ENCODE assay signal across 23 cellular contexts in genomic region chr7:112065758-112066157, GRCh38.
"Had no signal": no experiment of that assay in that cellular context is flagged by ENCODE, and none has a peak within 500 bp of the region (broad histone marks: within the 10 kb centered on the region; RNA-seq: fewer than 3 reads in every experiment).

No MANE protein-coding gene starts in this region.

- FAIRE-seq: HTR-8/SVneo, K562 had no signal

- ATAC-seq: K562 had no signal

- H3K27ac Mint-ChIP-seq: IgD-negative memory B cell had no signal

- H3K36me3 Mint-ChIP-seq: IgD-negative memory B cell had no signal

- H3K4me3 Mint-ChIP-seq: IgD-negative memory B cell had no signal

- H3K4me3 ChIP-seq: K562 had no signal

- H3K4me2 ChIP-seq: KMS-11, SK-N-SH had no signal

- H3K9ac ChIP-seq: KMS-11, SK-N-SH had no signal

- H3K9me3 Mint-ChIP-seq: IgD-negative memory B cell had no signal

- H3K27ac ChIP-seq: HL-60, KMS-11 had no signal

- H3K9me3 ChIP-seq: SK-N-SH had no signal

- H3K4me1 Mint-ChIP-seq: IgD-negative memory B cell had no signal

- DNase-seq: Kasumi-1, MM.1S, NCI-H1092 treated with DMSO at 0.1 percent for 48 hours, NCI-H1436, NCI-H187, NCI-H2029, NCI-H2081 treated with DMSO at 0.1 percent for 48 hours, NCI-H2171, NCI-H226, NCI-H446, NCI-H510A, NCI-H524 treated with DMSO at 0.1 percent for 48 hours, NCI-H69, NCI-H774, Right ventricle myocardium superior, RPMI8226, SIG-M5, SK-N-SH had no signal
